7 cellular contexts compared by ENCODE assay signal in genomic region chr1:64864018-64864945, GRCh38.
A peak's percentile ranks its signal among the peaks of the same experiment; 100 is the strongest.
DNase-seq lines count a peak whose midpoint lies in the region; ATAC-seq and TF ChIP-seq lines count a peak whose summit lies in the region.

No MANE protein-coding gene starts in this region.

- peaks cover 24% of the 10 kb centered on the region for H4K20me1 ChIP-seq in OCI-LY3 (ENCODE audit: insufficient read depth, low read length)

- DNase-seq in activated gamma-delta T cell treated with Interleukin-2 at 50 U/mL for 16 hours (peak; percentile 50), 8988T (no peak)
- DNase-seq in stimulated activated naive CD4-positive, alpha-beta T cell (lab: John Stamatoyannopoulos, UW): peak in 5 of 6 experiments; percentile 2 to 67 (median 33)

- H3K27ac ChIP-seq in OCI-LY3 (ENCODE audit: low read length) (peak overlapping the region; percentile 57), liver (ENCODE audit: low read depth in 1 of 2, low read length in 2 of 2) (peak overlapping the region; percentile 1 to 52)

- peak overlapping the region; percentile 39; the same call in 1 of the 2 replicates for H3K9ac ChIP-seq in OCI-LY3 (ENCODE audit: low read length)
- H3K9ac ChIP-seq in liver (ENCODE audit: low read depth in 1 of 2, low read length in 2 of 2): no peak overlapping the region

- no peak overlapping the region for H2AFZ ChIP-seq in OCI-LY3 (ENCODE audit: low read depth, low read length)

- peak; percentile 35 to 64 for TF ChIP-seq RAD21 in liver (IDR thresholded peaks at IDR 0.05)

- H3K9me3 ChIP-seq in OCI-LY3 (ENCODE audit: insufficient read depth, low read length) (no peaks in the 10 kb centered on the region), liver (ENCODE audit: control insufficient read depth in 4 of 4, low read length in 3 of 4) (no peaks in the 10 kb centered on the region)

- H3K27me3 ChIP-seq in OCI-LY3 (ENCODE audit: low read depth, low read length): no peaks in the 10 kb centered on the region
- no peaks in the 10 kb centered on the region for H3K27me3 ChIP-seq in liver (ENCODE audit: control insufficient read depth in 4 of 4, insufficient read depth in 4 of 4, low read length in 3 of 4)

- peaks cover 50% of the 10 kb centered on the region for H3K4me1 ChIP-seq in OCI-LY3 (ENCODE audit: low read length)
- H3K4me1 ChIP-seq in liver (ENCODE audit: control insufficient read depth in 4 of 4, insufficient read depth in 4 of 4, low read length in 3 of 4): peaks cover 0 to 2% (median 0%) of the 10 kb centered on the region in 4 donors

- TF ChIP-seq CTCF in OCI-LY3 (IDR thresholded peaks at IDR 0.05; ENCODE audit: low read depth, low read length) (no peak), liver (IDR thresholded peaks at IDR 0.05; ENCODE audit: low read depth, low read length, missing input control) (no peak)

- peaks cover 44% of the 10 kb centered on the region for H3K36me3 ChIP-seq in OCI-LY3 (replicated peaks; ENCODE audit: low read depth, low read length)
- peaks cover 2 to 37% (median 24%) of the 10 kb centered on the region in 4 donors for H3K36me3 ChIP-seq in liver (ENCODE audit: control insufficient read depth in 4 of 4, insufficient read depth in 3 of 4, low read depth in 1 of 4, low read length in 3 of 4)

- ATAC-seq in GM18909 (IDR thresholded peaks at IDR 0.05; ENCODE audit: poor library complexity, unreplicated experiment) (peak; percentile 100), HG02973 (IDR thresholded peaks at IDR 0.05; ENCODE audit: unreplicated experiment) (peak; percentile 99)

- peak overlapping the region; percentile 26 for H3K4me3 ChIP-seq in OCI-LY3 (ENCODE audit: low read length)
- no peak overlapping the region for H3K4me3 ChIP-seq in liver (ENCODE audit: low read depth in 1 of 3, low read length in 3 of 3)

- WGBS in liver: 64% methylated on average over 14 of the region's 14 CpGs

- H3K79me2 ChIP-seq in OCI-LY3 (ENCODE audit: low read length): peaks cover 13% of the 10 kb centered on the region; the same call in 1 of the 2 replicates

- peak overlapping the region; percentile 67 for H3K4me2 ChIP-seq in OCI-LY3 (ENCODE audit: low read length)

TF ChIP-seq in liver, 16 proteins besides CTCF, POLR2A, EP300 and RAD21:
- TF ChIP-seq REST (IDR thresholded peaks at IDR 0.05) (no peak), GABPA (IDR thresholded peaks at IDR 0.05 in 1 of 2, conservative IDR thresholded peaks at IDR 0.05 in 1 of 2) (no peak), MAX (IDR thresholded peaks at IDR 0.05) (peak; percentile 68), NR2F2 (IDR thresholded peaks at IDR 0.05) (peak; percentile 73), YY1 (IDR thresholded peaks at IDR 0.05) (no peak), EGR1 (IDR thresholded peaks at IDR 0.05; ENCODE audit: low read depth in 2 of 2) (peak in 1 of 2 donors; percentile 13), SP1 (IDR thresholded peaks at IDR 0.05) (peak; percentile 42), RXRA (IDR thresholded peaks at IDR 0.05) (peak; percentile 22 to 39), FOXA1 (IDR thresholded peaks at IDR 0.05) (no peak)
